13 cellular contexts compared by ENCODE assay signal in genomic region chr11:76674517-76675400, GRCh38. TPM values are rescaled to one million over a fixed set of nuclear protein-coding genes. Genes with fewer than 3 reads are reported as not detected.
DNase-seq lines count a peak whose midpoint lies in the region; ATAC-seq, FAIRE-seq and TF ChIP-seq lines count a peak whose summit lies in the region.
"Had no signal": no experiment of that assay in that cellular context is flagged by ENCODE, and none has a peak within 500 bp of the region (broad histone marks: within the 10 kb centered on the region; RNA-seq: fewer than 3 reads in every experiment).

No MANE protein-coding gene starts in this region.

- H3F3A ChIP-seq in DOHH2 (ENCODE audit: control insufficient read depth, insufficient read depth), result peaks cover 44% of the 10 kb centered on the region

- FAIRE-seq in H1 (lab: Jason Lieb, UNC) (no peak), D721Med (lab: Jason Lieb, UNC) (no peak)

- H3K27me3 Mint-ChIP-seq in mesothelial cell of epicardium (ENCODE audit: low read depth), result peaks cover 10% of the 10 kb centered on the region

- H2BK12ac ChIP-seq in H1 (ENCODE audit: low read depth, low read length), result no peak overlapping the region

- H3K9me2 ChIP-seq in DOHH2 (replicated peaks; ENCODE audit: control insufficient read depth, low read length), result no peaks in the 10 kb centered on the region

- TF ChIP-seq RAD21 in H1 (IDR thresholded peaks at IDR 0.05 in 1 of 2, conservative IDR thresholded peaks at IDR 0.05 in 1 of 2; ENCODE audit: low read depth in 2 of 2, low read length in 2 of 2), result peak; percentile 57 to 72

- ATAC-seq in GM19467 (IDR thresholded peaks at IDR 0.05; ENCODE audit: unreplicated experiment) (peak; percentile 35), HG03565 (IDR thresholded peaks at IDR 0.05; ENCODE audit: unreplicated experiment) (peak; percentile 23), GM21367 (IDR thresholded peaks at IDR 0.05; ENCODE audit: unreplicated experiment) (no peak), HG03460 (IDR thresholded peaks at IDR 0.05; ENCODE audit: unreplicated experiment) (no peak)

- H3K18ac ChIP-seq in H1 (ENCODE audit: extremely low read depth, low read length), result no peak overlapping the region

- TF ChIP-seq EP300 in H1 (IDR thresholded peaks at IDR 0.05; ENCODE audit: borderline replicate concordance in 1 of 2, low read depth in 2 of 2, low read length in 2 of 2), result no peak

- no peak overlapping the region for H3K4ac ChIP-seq in H1 (replicated peaks; ENCODE audit: insufficient read length, low read depth, low read length)

- H4K5ac ChIP-seq in H1 (ENCODE audit: insufficient read length, low read depth, low read length), result no peak overlapping the region

- H4K8ac ChIP-seq in H1 (ENCODE audit: extremely low read depth, insufficient read depth, low read length), result no peak overlapping the region

- no peak overlapping the region for H3K9ac ChIP-seq in H1 (replicated peaks in 1 of 4; ENCODE audit: extremely low read depth in 1 of 4, low read depth in 3 of 4, low read length in 3 of 4)

- 82% methylated on average over 14 of the region's 14 CpGs; no CpG with 5 or more reads in 1 of the 2 experiments for WGBS in H1 (ENCODE audit: extremely low coverage in 1 of 2, insufficient coverage in 1 of 2, insufficient read length in 1 of 2, insufficient replicate concordance in 2 of 2, low coverage in 1 of 2, low lambda C conversion rate in 2 of 2, missing lambda C conversion rate in 1 of 2), 2 experiments

- no peak overlapping the region for H3K27ac Mint-ChIP-seq in mesothelial cell of epicardium
- H3K27ac Mint-ChIP-seq: CD4-positive, alpha-beta memory T cell had no signal

- H3K4me1 Mint-ChIP-seq in mesothelial cell of epicardium, result peaks cover 5% of the 10 kb centered on the region

- TF ChIP-seq CTCF in DOHH2 (IDR thresholded peaks at IDR 0.05; ENCODE audit: low read depth, low read length, poor library complexity, severe bottlenecking), result peak; percentile 35
- TF ChIP-seq CTCF in H1 (IDR thresholded peaks at IDR 0.05; ENCODE audit: control extremely low read depth in 1 of 3, insufficient read depth in 1 of 3, low read depth in 1 of 3, low read length in 3 of 3), result peak; percentile 35 to 46 (median 38)
- no peak for TF ChIP-seq CTCF in mesothelial cell of epicardium (IDR thresholded peaks at IDR 0.05; ENCODE audit: unreplicated experiment)
- no peak for TF ChIP-seq CTCF in D721Med (IDR thresholded peaks at IDR 0.05; ENCODE audit: insufficient read depth, missing control alignments)

- no peak overlapping the region for H2BK5ac ChIP-seq in H1 (ENCODE audit: low read depth, low read length)

- H2BK120ac ChIP-seq in H1 (replicated peaks; ENCODE audit: low read depth, low read length), result no peak overlapping the region

- H3K4me1 ChIP-seq in DOHH2 (ENCODE audit: control insufficient read depth, low read length) (peaks cover 87% of the 10 kb centered on the region), H1 (replicated peaks in 1 of 4; ENCODE audit: control insufficient read depth in 3 of 4, insufficient read depth in 4 of 4, low read length in 3 of 4) (peaks cover 0 to 3% (median 0%) of the 10 kb centered on the region in 4 experiments; a peak in 3 of 7 replicates)

- H3K4me3 ChIP-seq in DOHH2 (ENCODE audit: low read length), result peak overlapping the region; percentile 74
- no peak overlapping the region for H3K4me3 ChIP-seq in H1 (ENCODE audit: extremely low read depth in 1 of 4, insufficient read depth in 2 of 4, low read depth in 3 of 4, low read length in 4 of 4)
- H3K4me3 ChIP-seq: adrenal gland, esophagus muscularis mucosa, skin epidermis had no signal

- no peak for DNase-seq in H1 (ENCODE audit: low read depth in 1 of 2, low spot score in 2 of 2)
- no peak for DNase-seq in mesothelial cell of epicardium (ENCODE audit: low spot score in 2 of 2, unreplicated experiment in 2 of 2)
- no peak for DNase-seq in D721Med (ENCODE audit: insufficient read length, low spot score)
- DNase-seq: CD4-positive, alpha-beta memory T cell; NK-92 treated with Interleukin-12 subunit alpha and Interleukin-12 subunit beta, amount 100 ng/mL, for 24 hours had no signal

- H3K79me2 ChIP-seq in DOHH2 (ENCODE audit: control insufficient read depth, low read length), result peaks cover 6% of the 10 kb centered on the region
- no peaks in the 10 kb centered on the region for H3K79me2 ChIP-seq in H1 (ENCODE audit: control insufficient read depth in 1 of 2, insufficient read depth in 2 of 2, low read length in 2 of 2)

- H2BK20ac ChIP-seq in H1 (ENCODE audit: low read length), result 0 out of 2 replicates have a peak overlapping the region, but pooled peaks have one; percentile 61

- H3K4me2 ChIP-seq in DOHH2 (ENCODE audit: low read length) (peak overlapping the region; percentile 85), H1 (ENCODE audit: insufficient read depth in 1 of 2, low read depth in 2 of 2, low read length in 2 of 2) (no peak overlapping the region)

- TF ChIP-seq POLR2A in H1 (IDR thresholded peaks at IDR 0.05; ENCODE audit: control extremely low read depth in 1 of 2, low read depth in 2 of 2, low read length in 2 of 2), result no peak

- no peak overlapping the region for H4K91ac ChIP-seq in H1 (replicated peaks; ENCODE audit: insufficient read length, low read length)

- H3K9me3 ChIP-seq in DOHH2 (ENCODE audit: control insufficient read depth, insufficient read depth, low read length) (no peaks in the 10 kb centered on the region), H1 (ENCODE audit: insufficient read depth in 2 of 2, low read depth in 1 of 2, low read length in 1 of 2) (no peaks in the 10 kb centered on the region)
- H3K9me3 ChIP-seq: adrenal gland, esophagus muscularis mucosa had no signal

- no peaks in the 10 kb centered on the region for H3K79me1 ChIP-seq in H1 (ENCODE audit: low read depth, low read length)

- no peak overlapping the region for H3K23ac ChIP-seq in H1 (ENCODE audit: insufficient read length)

- H3K27me3 ChIP-seq in DOHH2 (ENCODE audit: control insufficient read depth, low read length) (0 out of 2 replicates have a peak, but pooled peaks cover 1% of the 10 kb centered on the region), H1 (replicated peaks in 1 of 4; ENCODE audit: control insufficient read depth in 3 of 4, extremely low read depth in 1 of 4, insufficient read depth in 3 of 4, low read length in 3 of 4) (peaks cover 0 to 17% (median 12%) of the 10 kb centered on the region in 4 experiments; a peak in 5 of 7 replicates)

- POLR2A ChIA-PET in H1 (lab: Charles Lee; ENCODE audit: partially characterized antibody), result no interaction called here

- H2AK5ac ChIP-seq in H1 (ENCODE audit: low read depth, low read length), result no peak overlapping the region

- no peak overlapping the region for H3K4me3 Mint-ChIP-seq in mesothelial cell of epicardium
- H3K4me3 Mint-ChIP-seq: CD4-positive, alpha-beta memory T cell had no signal

- 0 out of 2 replicates have a peak overlapping the region, but pooled peaks have one; percentile 46 for H2BK15ac ChIP-seq in H1 (ENCODE audit: low read length)

- CTCF ChIA-PET in H1 (lab: Charles Lee; ENCODE audit: partially characterized antibody), result interaction anchor here (0.9 to 8.7 kb wide), 12 partner anchors 11 to 468 kb away, joined by 3 to 62 read pairs (median 3); no protein-coding TSS in a partner anchor

- H3K36me3 ChIP-seq in DOHH2 (ENCODE audit: control insufficient read depth, low read length) (peaks cover 6% of the 10 kb centered on the region; the same call in 1 of the 2 replicates), H1 (ENCODE audit: control insufficient read depth in 2 of 4, insufficient read depth in 4 of 4, low read length in 3 of 4) (no peaks in the 10 kb centered on the region)
- H3K36me3 ChIP-seq: adrenal gland, esophagus muscularis mucosa had no signal

- H4K20me1 ChIP-seq in DOHH2 (ENCODE audit: control insufficient read depth, insufficient read depth, low read depth, low read length) (no peaks in the 10 kb centered on the region), H1 (replicated peaks in 1 of 2; ENCODE audit: control insufficient read depth in 1 of 2, insufficient read depth in 2 of 2, low read length in 2 of 2) (peaks cover 0 to 2% of the 10 kb centered on the region in 2 experiments)

- no peaks in the 10 kb centered on the region for H3K36me3 Mint-ChIP-seq in mesothelial cell of epicardium
- H3K36me3 Mint-ChIP-seq: CD4-positive, alpha-beta memory T cell had no signal

- H3K9me3 Mint-ChIP-seq in mesothelial cell of epicardium, result no peaks in the 10 kb centered on the region
- H3K9me3 Mint-ChIP-seq: CD4-positive, alpha-beta memory T cell had no signal

- H3K23me2 ChIP-seq in H1 (ENCODE audit: low read depth, low read length), result peaks cover 5% of the 10 kb centered on the region; the same call in 1 of the 2 replicates

- H3K56ac ChIP-seq in H1 (replicated peaks; ENCODE audit: insufficient read length, low read depth, low read length), result no peak overlapping the region

- no peak overlapping the region for H3K14ac ChIP-seq in H1 (ENCODE audit: insufficient read length)

- H2AFZ ChIP-seq in H1 (ENCODE audit: low read length), result peak overlapping the region; percentile 40; the same call in 1 of the 2 replicates

- H3K27ac ChIP-seq in DOHH2 (ENCODE audit: low read depth, low read length), result peak overlapping the region; percentile 88
- no peak overlapping the region for H3K27ac ChIP-seq in H1 (ENCODE audit: low read depth, low read length)
- H3K27ac ChIP-seq: esophagus muscularis mucosa had no signal

TF ChIP-seq in H1, 55 proteins besides CTCF, POLR2A, EP300 and RAD21 (continues in another document):
- TF ChIP-seq JUN (IDR thresholded peaks at IDR 0.05; ENCODE audit: low read depth, low read length), result no peak
- no peak for TF ChIP-seq EZH2 (IDR thresholded peaks at IDR 0.05; ENCODE audit: low read depth, low read length, severe bottlenecking)
- TF ChIP-seq TAF7 (optimal IDR thresholded peaks at IDR 0.05; ENCODE audit: borderline replicate concordance, low read depth, low read length), result no peak
- no peak for TF ChIP-seq EGR1 (IDR thresholded peaks at IDR 0.05; ENCODE audit: borderline replicate concordance, low read depth, low read length)
- no peak for TF ChIP-seq CEBPB (IDR thresholded peaks at IDR 0.05; ENCODE audit: low read depth, low read length)
- TF ChIP-seq NANOG (IDR thresholded peaks at IDR 0.05; ENCODE audit: insufficient read depth, low read depth, low read length, poor library complexity, severe bottlenecking), result no peak
- TF ChIP-seq SAP30 (IDR thresholded peaks at IDR 0.05; ENCODE audit: insufficient read depth, insufficient replicate concordance, low read length), result no peak
- no peak for TF ChIP-seq ZNF274 (IDR thresholded peaks at IDR 0.05; ENCODE audit: borderline replicate concordance, extremely low read depth, low read length)

RNA-seq across cellular contexts. Expression of gene LRRC32, which starts 4.2 kb away (rescaled TPM):
- total RNA-seq in H1 (2021; fragmentation: NEBNext Ultra II Directional; extraction: Animal tissue kit (Norgen Biotek cat#: 25700)), result 0.44 and 0.99 TPM in 2 replicates
- polyA plus RNA-seq in H1 (2011; rRNA removed), result 1.9 and 2.0 TPM in 2 replicates
- polyA plus RNA-seq in H1 (2011; cell fraction: cytosol; rRNA removed), result 1.0 TPM
- polyA plus RNA-seq in H1 (2011; cell fraction: nucleus; rRNA removed), result 0.88 TPM
- 1.0 to 3.3 TPM (median 1.7 TPM) in 4 replicates for polyA plus RNA-seq in H1 (2012, experiment 1 of 2)
- 1.0 TPM for polyA plus RNA-seq in H1 (2012, experiment 2 of 2)
- polyA plus RNA-seq in H1 (2013, experiment 1 of 2), result 1.1 TPM
- polyA plus RNA-seq in H1 (2013, experiment 2 of 2), result 1.2 TPM
- 0.95 and 1.2 TPM in 2 replicates for polyA minus RNA-seq in H1 (2011; rRNA and poly(A)+ RNA removed)
- 1.2 TPM for polyA minus RNA-seq in H1 (2011; cell fraction: cytosol; rRNA and poly(A)+ RNA removed)
- polyA minus RNA-seq in H1 (2011; cell fraction: nucleus; rRNA and poly(A)+ RNA removed), result 0.50 TPM
- total RNA-seq in mesothelial cell of epicardium, result 37.9 to 44.4 TPM (median 43.2 TPM) in 3 replicates

Comparison
In these comparisons a context has a peak if more than half of its experiments do, and no peak if none do; other contexts are left out.
1. CTCF ChIP-seq: peak in DOHH2 (single experiment) and H1 (3 of 3); none in mesothelial cell of epicardium (single experiment) and D721Med (single experiment).
2. ATAC-seq: peak in GM19467 (single experiment) and HG03565 (single experiment); none in GM21367 (single experiment) and HG03460 (single experiment).
3. RNA of gene LRRC32, which starts 4.2 kb away (total RNA-seq): 37.9 to 44.4 TPM in mesothelial cell of epicardium; 0.44 to 0.99 TPM in H1; every median in the first group is over 10 times any median in the second.